9 cellular contexts compared by ENCODE assay signal in the genomic region with DNA sequence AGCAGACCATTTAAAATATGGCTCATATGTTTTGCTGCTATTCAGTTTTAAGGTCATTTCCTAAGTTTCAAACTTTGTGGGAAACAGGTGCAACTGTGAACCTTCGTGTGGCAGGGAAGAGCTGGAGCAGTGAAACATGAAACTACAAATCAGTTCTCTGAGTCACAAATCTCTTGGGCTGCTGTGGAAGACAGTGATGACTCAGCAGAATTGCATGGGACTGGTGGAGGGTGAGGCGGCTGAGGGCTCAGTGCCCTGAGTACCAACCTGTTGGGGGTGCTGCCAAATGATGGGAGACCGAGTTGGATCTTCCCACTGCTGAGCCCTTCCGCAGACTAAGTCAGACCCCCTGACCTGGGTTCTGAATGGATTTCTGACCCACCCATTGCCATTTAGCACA. TPM values are rescaled to one million over a fixed set of nuclear protein-coding genes. Genes with fewer than 3 reads are reported as not detected.
DNase-seq lines count a peak whose midpoint lies in the region; ATAC-seq and TF ChIP-seq lines count a peak whose summit lies in the region.
"Had no signal": no experiment of that assay in that cellular context is flagged by ENCODE, and none has a peak within 500 bp of the region (broad histone marks: within the 10 kb centered on the region; RNA-seq: fewer than 3 reads in every experiment).

No MANE protein-coding gene starts in this region.

- TF ChIP-seq EP300 in upper lobe of left lung (IDR thresholded peaks at IDR 0.05), result no peak

- H3K4me3 ChIP-seq in mammary epithelial cell (replicated peaks in 1 of 3; ENCODE audit: insufficient read depth in 1 of 3, low read depth in 2 of 3, low read length in 3 of 3) (no peak overlapping the region), upper lobe of left lung (no peak overlapping the region)

- CTCF ChIA-PET in mammary epithelial cell (lab: Charles Lee; ENCODE audit: low non-redundant PET), result no interaction called here

- BruUV-seq in mammary epithelial cell (replicated peaks; lab: Mats Ljungman, UMichigan), result no TSS peak

- no peak overlapping the region for H3K4me2 ChIP-seq in mammary epithelial cell (ENCODE audit: insufficient read depth, low read depth, low read length)

- DNase-seq in DMS 273 (lab: John Stamatoyannopoulos, UW; ENCODE audit: unreplicated experiment) (peak; percentile 79), DMS 273 treated with DMSO at 0.1 percent for 48 hours (lab: John Stamatoyannopoulos, UW) (no peak), LHCN-M2 (ENCODE audit: low read depth) (peak; percentile 96), mammary epithelial cell (peak; percentile 80), mucosa of gallbladder (ENCODE audit: low spot score) (peak; percentile 30), upper lobe of left lung (no peak)
- DNase-seq in activated CD4-positive, CD25-positive, alpha-beta regulatory T cell treated with anti-CD3 and anti-CD28 coated beads, Interleukin-2, amount 50 U/mL, for 72 hours, result no peak

- peaks cover 19% of the 10 kb centered on the region for H3K4me1 ChIP-seq in mammary epithelial cell (ENCODE audit: insufficient read depth, low read length)
- peaks cover 0 to 15% (median 12%) of the 10 kb centered on the region in 4 donors for H3K4me1 ChIP-seq in upper lobe of left lung

- TF ChIP-seq CTCF in mammary epithelial cell (conservative IDR thresholded peaks at IDR 0.05 in 1 of 2, IDR thresholded peaks at IDR 0.05 in 1 of 2; ENCODE audit: extremely low read depth in 1 of 2, insufficient read depth in 1 of 2, low read depth in 1 of 2, low read length in 2 of 2) (peak in 1 of 2 donors; percentile 7), upper lobe of left lung (IDR thresholded peaks at IDR 0.05) (no peak)

- H3K27me3 ChIP-seq in mammary epithelial cell (ENCODE audit: insufficient read depth, low read length) (no peaks in the 10 kb centered on the region), upper lobe of left lung (no peaks in the 10 kb centered on the region)

- ATAC-seq in HG03460 (IDR thresholded peaks at IDR 0.05; ENCODE audit: unreplicated experiment) (no peak), upper lobe of left lung (ENCODE audit: low FRiP score in 2 of 2) (no peak)

- no peak overlapping the region for H3K9ac ChIP-seq in mammary epithelial cell (ENCODE audit: insufficient read depth, low read length)

- no peaks in the 10 kb centered on the region for H3K79me2 ChIP-seq in mammary epithelial cell (ENCODE audit: insufficient read depth, low read length)

- dilution Hi-C loops in mammary epithelial cell (cut with HindIII; ENCODE audit: low sequenced_read_pairs), result no loop called here

- H4K20me1 ChIP-seq in mammary epithelial cell (ENCODE audit: insufficient read depth, low read length), result no peaks in the 10 kb centered on the region

- in situ Hi-C loops in mammary epithelial cell (cut with MboI; ENCODE audit: low sequenced_read_pairs in 2 of 2), result no loop called here

- H3K9me3 ChIP-seq in mammary epithelial cell (replicated peaks; ENCODE audit: insufficient read depth, low read length), result no peaks in the 10 kb centered on the region
- no peaks in the 10 kb centered on the region for H3K9me3 ChIP-seq in upper lobe of left lung

- H3K36me3 ChIP-seq in mammary epithelial cell (ENCODE audit: insufficient read depth, low read length) (no peaks in the 10 kb centered on the region), upper lobe of left lung (no peaks in the 10 kb centered on the region)

- WGBS in mammary epithelial cell (ENCODE audit: low coverage, missing lambda C conversion rate), result 52% methylated on average over 4 of the region's 4 CpGs
- 72 to 75% methylated on average over 3 to 4 of the region's 4 CpGs for WGBS in upper lobe of left lung, 2 donors

- intact Hi-C loops in mammary epithelial cell (cut with micrococcal nuclease), result loop anchor here (1.0 kb wide), 1 partner anchor 8 kb away; no protein-coding TSS in a partner anchor

- H3K27ac ChIP-seq in mammary epithelial cell (ENCODE audit: insufficient read depth, low read depth, low read length) (no peak overlapping the region), upper lobe of left lung (no peak overlapping the region)
- H3K27ac ChIP-seq: 22Rv1 had no signal

- H2AFZ ChIP-seq in mammary epithelial cell (ENCODE audit: low read depth, low read length), result no peak overlapping the region

- TF ChIP-seq POLR2A in upper lobe of left lung (IDR thresholded peaks at IDR 0.05), result no peak

RNA-seq across cellular contexts. Expression of gene CALM1, which starts 8.4 kb away (rescaled TPM):
- total RNA-seq in LHCN-M2 (2014; rRNA removed), result 290 and 350 TPM in 2 replicates
- 240 TPM for polyA plus RNA-seq in LHCN-M2 (2012)
- total RNA-seq in mammary epithelial cell, result 100 to 1,000 TPM; 285 to 340 TPM
- polyA plus RNA-seq in mammary epithelial cell, result 607 TPM
- 279 TPM for polyA minus RNA-seq in mammary epithelial cell
- 713 TPM for total RNA-seq in mucosa of gallbladder
- total RNA-seq in upper lobe of left lung, result 100 to 1,000 TPM; 186 to 586 (median 415) TPM

RNA-seq across cellular contexts. Expression of gene NRDE2, which starts 56.7 kb away (rescaled TPM):
- 4.2 and 5.9 TPM in 2 replicates for total RNA-seq in LHCN-M2 (2014; rRNA removed)
- 4.5 TPM for polyA plus RNA-seq in LHCN-M2 (2012)
- 10 to 100 TPM; 10.3 to 12.7 TPM for total RNA-seq in mammary epithelial cell
- polyA plus RNA-seq in mammary epithelial cell, result 7.2 TPM
- polyA minus RNA-seq in mammary epithelial cell, result 16.5 TPM
- total RNA-seq in mucosa of gallbladder, result 32.5 TPM
- 10 to 100 TPM; 12.0 to 51.3 (median 20.3) TPM for total RNA-seq in upper lobe of left lung

Comparison
In these comparisons a context has a peak if more than half of its experiments do, and no peak if none do; other contexts are left out.
1. DNase-seq: peak in DMS 273 (single experiment), LHCN-M2 (single experiment), mammary epithelial cell (single experiment) and mucosa of gallbladder (single experiment); none in DMS 273 treated with DMSO at 0.1 percent for 48 hours (single experiment), upper lobe of left lung (0 of 2) and activated CD4-positive, CD25-positive, alpha-beta regulatory T cell treated with anti-CD3 and anti-CD28 coated beads, Interleukin-2, amount 50 U/mL, for 72 hours (single experiment).